In the genomic region with DNA sequence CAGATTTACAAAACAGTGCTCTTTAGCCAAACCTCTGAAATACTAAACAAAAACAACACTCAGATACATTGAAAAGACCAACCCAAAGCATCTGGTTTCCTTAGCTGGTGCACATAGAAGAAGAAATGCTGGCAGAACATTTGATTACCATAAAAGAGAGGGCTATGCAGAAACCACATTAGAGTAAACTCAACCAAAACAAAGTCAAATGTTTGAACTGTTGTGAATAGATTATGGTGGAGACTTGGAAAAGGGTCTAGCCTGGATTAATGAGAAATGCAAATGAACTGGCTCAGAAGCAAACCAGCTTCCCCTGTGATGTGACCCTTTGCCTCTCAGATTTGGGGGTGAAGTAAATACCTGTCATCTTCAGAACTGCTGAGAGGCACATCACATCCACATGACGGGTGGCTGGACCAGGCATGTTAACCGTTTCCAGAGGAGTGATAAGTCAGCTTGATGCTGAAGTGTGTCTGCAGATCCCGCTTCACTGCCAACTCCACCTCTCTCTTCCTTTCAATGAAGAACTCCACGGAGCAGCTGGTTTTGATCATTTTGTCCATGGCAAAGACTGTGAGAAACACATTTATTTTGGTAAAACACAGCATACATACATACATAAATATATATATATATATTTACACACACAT, we compare ENCODE assay signal across 24 cellular contexts.
A peak's percentile ranks its signal among the peaks of the same experiment; 100 is the strongest.
DNase-seq lines count a peak whose midpoint lies in the region; ATAC-seq, FAIRE-seq and TF ChIP-seq lines count a peak whose summit lies in the region.
"Had no signal": no experiment of that assay in that cellular context is flagged by ENCODE, and none has a peak within 500 bp of the region (broad histone marks: within the 10 kb centered on the region; RNA-seq: fewer than 3 reads in every experiment).

No MANE protein-coding gene starts in this region.

- peak overlapping the region in 1 of 2 donors; percentile 1 for H3K9ac ChIP-seq in stomach smooth muscle (ENCODE audit: low read length in 2 of 2)

- H3K27me3 ChIP-seq in lower lobe of right lung (ENCODE audit: low read depth) (no peaks in the 10 kb centered on the region), stomach smooth muscle (ENCODE audit: control insufficient read depth in 1 of 2, insufficient read depth in 2 of 2, low read length in 2 of 2) (no peaks in the 10 kb centered on the region), BE2C (no peaks in the 10 kb centered on the region), A673 (replicated peaks; ENCODE audit: insufficient read depth, low read depth, low read length, poor library complexity) (no peaks in the 10 kb centered on the region)
- H3K27me3 ChIP-seq: right atrium auricular region had no signal

- H3K4me1 ChIP-seq in lower lobe of right lung (peaks cover 5% of the 10 kb centered on the region), stomach smooth muscle (ENCODE audit: control insufficient read depth, insufficient read depth, low read length) (peaks cover 20% of the 10 kb centered on the region), BE2C (no peaks in the 10 kb centered on the region; the same call in 1 of the 2 replicates), A673 (ENCODE audit: insufficient read depth, low read length, poor library complexity, severe bottlenecking) (no peaks in the 10 kb centered on the region)
- H3K4me1 ChIP-seq: right atrium auricular region had no signal

- ATAC-seq in lower lobe of right lung = peak; percentile 18 to 65
- ATAC-seq: naive thymus-derived CD4-positive, alpha-beta T cell had no signal

- intact Hi-C loops in lower lobe of right lung (cut with DNase I) = no loop called here
- intact Hi-C loops in A673 (cut with micrococcal nuclease; ENCODE audit: unreplicated experiment) = no loop called here

- DNase-seq in NCI-H526 treated with DMSO at 0.1 percent for 48 hours (lab: John Stamatoyannopoulos, UW) (peak; percentile 31), lower lobe of right lung (no peak), BE2C (no peak), NCI-H146 (lab: John Stamatoyannopoulos, UW) (no peak), SHP77 (lab: John Stamatoyannopoulos, UW) (no peak), A673 (ENCODE audit: low spot score) (no peak)
- DNase-seq: activated CD4-positive, alpha-beta memory T cell treated with anti-CD3 and anti-CD28 coated beads for 36 hours; activated naive CD8-positive, alpha-beta T cell treated with anti-CD3 and anti-CD28 coated beads, Interleukin-2, amount 10 ng/mL, durations not matched to agents 7 days and 5 days; CD4-positive, CD25-positive, alpha-beta regulatory T cell; H7; mammary epithelial cell; MG63; naive thymus-derived CD4-positive, alpha-beta T cell; NCI-H1436; NCI-H524 treated with DMSO at 0.1 percent for 48 hours; stimulated activated CD4-positive, alpha-beta T cell treated with anti-CD3 and anti-CD28 coated beads, Interleukin-15, amount 100 ng/mL, for 24 hours; stimulated activated CD8-positive, alpha-beta memory T cell treated with anti-CD3 and anti-CD28 coated beads, Interleukin-4, amount 100 ng/mL, for 48 hours; T1000 had no signal

- CTCF ChIA-PET in A673 (lab: Charles Lee) = no interaction called here

- FAIRE-seq in endometrium (lab: Jason Lieb, UNC) = peak; percentile 84
- FAIRE-seq: bronchial epithelial cell, endothelial cell of umbilical vein, frontal cortex had no signal

- H3K36me3 ChIP-seq in lower lobe of right lung (no peaks in the 10 kb centered on the region), stomach smooth muscle (ENCODE audit: control insufficient read depth in 2 of 2, insufficient read depth in 2 of 2, low read length in 2 of 2) (no peaks in the 10 kb centered on the region), BE2C (no peaks in the 10 kb centered on the region), A673 (ENCODE audit: insufficient read depth, low read length, poor library complexity, severe bottlenecking) (no peaks in the 10 kb centered on the region)
- H3K36me3 ChIP-seq: MG63, right atrium auricular region had no signal

- H3K9me3 ChIP-seq in lower lobe of right lung (no peaks in the 10 kb centered on the region), stomach smooth muscle (ENCODE audit: control insufficient read depth in 2 of 2, low read length in 2 of 2) (no peaks in the 10 kb centered on the region), BE2C (no peaks in the 10 kb centered on the region), A673 (ENCODE audit: low read depth, low read length, poor library complexity, severe bottlenecking) (no peaks in the 10 kb centered on the region)
- H3K9me3 ChIP-seq: MG63, right atrium auricular region had no signal

- TF ChIP-seq CTCF in lower lobe of right lung (IDR thresholded peaks at IDR 0.05) (no peak), BE2C (IDR thresholded peaks at IDR 0.05; ENCODE audit: low read depth, low read length) (no peak), A673 (conservative IDR thresholded peaks at IDR 0.05; ENCODE audit: low read depth, low read length) (no peak)

- H3K4me3 ChIP-seq in lower lobe of right lung = no peak overlapping the region
- H3K4me3 ChIP-seq in stomach smooth muscle (ENCODE audit: low read length in 2 of 2) = peak overlapping the region in 1 of 2 donors; percentile 10
- H3K4me3 ChIP-seq in BE2C (ENCODE audit: low read depth, low read length) = no peak overlapping the region
- H3K4me3 ChIP-seq in A673 (ENCODE audit: low read depth, low read length, poor library complexity, severe bottlenecking) = no peak overlapping the region
- H3K4me3 ChIP-seq: MG63, right atrium auricular region had no signal

- POLR2A ChIA-PET in A673 (lab: Charles Lee; ENCODE audit: low non-redundant PET) = no interaction called here

- no peak overlapping the region for H3K27ac ChIP-seq in lower lobe of right lung
- H3K27ac ChIP-seq in stomach smooth muscle (ENCODE audit: low read length) = peak overlapping the region; percentile 53
- no peak overlapping the region for H3K27ac ChIP-seq in A673 (ENCODE audit: low read depth, low read length, poor library complexity, severe bottlenecking)
- H3K27ac ChIP-seq: right atrium auricular region had no signal

- BruUV-seq in A673 (replicated peaks; lab: Mats Ljungman, UMichigan) = no TSS peak
